ENCODE assay signal across 32 cellular contexts in the genomic region with DNA sequence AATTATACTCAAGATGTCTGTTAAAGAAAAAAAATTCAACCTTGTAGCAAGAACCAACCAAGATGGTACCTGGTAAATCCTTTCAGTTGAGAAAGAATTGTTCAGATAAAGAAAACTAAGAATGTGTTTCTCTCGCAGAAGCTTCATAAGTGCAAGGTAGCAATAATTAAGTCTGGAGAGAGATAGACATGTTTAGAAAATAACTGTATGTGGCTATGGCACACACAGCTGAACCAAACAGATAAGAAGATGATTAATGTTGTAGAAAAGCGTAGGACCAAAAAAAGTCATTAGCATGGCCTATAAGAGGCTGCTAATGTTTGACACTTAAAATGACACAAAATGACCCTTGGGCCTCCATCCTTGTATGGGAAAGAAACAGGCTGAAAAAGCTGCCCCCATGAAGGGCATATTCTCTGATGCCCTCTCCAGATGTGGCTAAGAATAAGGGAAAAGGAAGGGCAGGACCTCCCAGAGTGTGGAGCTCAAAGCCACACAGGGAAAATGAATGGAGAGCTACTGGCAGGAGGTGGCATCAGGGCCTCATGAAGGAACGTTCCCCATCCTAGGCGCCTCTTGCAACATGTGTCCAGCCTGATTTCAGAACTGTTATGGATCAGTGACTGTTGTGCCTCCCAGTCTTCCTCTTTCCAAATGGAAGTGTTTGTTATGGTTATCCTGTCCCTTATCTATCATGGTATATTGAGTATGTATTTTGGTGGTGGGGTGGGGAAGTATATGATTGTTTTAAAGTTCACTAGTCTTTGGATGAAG.
"Had no signal": no experiment of that assay in that cellular context is flagged by ENCODE, and none has a peak within 500 bp of the region (broad histone marks: within the 10 kb centered on the region; RNA-seq: fewer than 3 reads in every experiment).

No MANE protein-coding gene starts in this region.

- DNase-seq: activated B cell treated with CpG ODN at 0.5 μM for 24 hours; activated CD4-positive, alpha-beta memory T cell treated with anti-CD3 and anti-CD28 coated beads for 36 hours; activated CD4-positive, alpha-beta T cell treated with anti-CD3 and anti-CD28 coated beads for 4 hours; activated CD4-positive, alpha-beta T cell treated with anti-CD3 and anti-CD28 coated beads, Interleukin-2, amount 50 U/mL, for 1 hour; activated CD4-positive, CD25-positive, alpha-beta regulatory T cell treated with anti-CD3 and anti-CD28 coated beads, Interleukin-2, amount 50 U/mL, for 72 hours; activated CD8-positive, alpha-beta memory T cell treated with anti-CD3 and anti-CD28 coated beads, Interleukin-2, amount 50 U/mL, for 4 hours; activated gamma-delta T cell treated with Interleukin-2 at 50 U/mL for 16 hours; activated naive CD4-positive, alpha-beta T cell treated with anti-CD3 and anti-CD28 coated beads for 36 hours; activated naive CD8-positive, alpha-beta T cell treated with anti-CD3 and anti-CD28 coated beads, Interleukin-2, amount 50 U/mL, for 24 hours; activated T-cell treated with anti-CD3 and anti-CD28 coated beads for 4 hours; activated T-cell treated with anti-CD3 and anti-CD28 coated beads, Interleukin-2, amount 50 U/mL, for 4 hours; anterior cingulate cortex; central memory CD4-positive, alpha-beta T cell; Karpas-422; KBM-7; NCI-H1048; NCI-H1105 treated with DMSO at 0.1 percent for 48 hours; NCI-H1436; NCI-H1694; NCI-H1930; NCI-H345; NCI-H510A; NCI-H526; NCI-H748 treated with DMSO at 0.1 percent for 48 hours; NK-92 treated with Interleukin-12 subunit alpha and Interleukin-12 subunit beta, amount 100 ng/mL, for 24 hours; PC-9; SIG-M5; T-helper 1 cell; T-helper 2 cell; T-helper 9 cell had no signal

- ATAC-seq: activated naive CD8-positive, alpha-beta T cell treated with anti-CD3 and anti-CD28 coated beads, Interleukin-2, amount 50 U/mL, for 24 hours; activated T-cell treated with anti-CD3 and anti-CD28 coated beads, Interleukin-2, amount 50 U/mL, for 4 hours; Right ventricle myocardium inferior; SK-N-SH treated with all-trans-retinoic acid at 6 μM for 48 hours had no signal
